In the genomic region with DNA sequence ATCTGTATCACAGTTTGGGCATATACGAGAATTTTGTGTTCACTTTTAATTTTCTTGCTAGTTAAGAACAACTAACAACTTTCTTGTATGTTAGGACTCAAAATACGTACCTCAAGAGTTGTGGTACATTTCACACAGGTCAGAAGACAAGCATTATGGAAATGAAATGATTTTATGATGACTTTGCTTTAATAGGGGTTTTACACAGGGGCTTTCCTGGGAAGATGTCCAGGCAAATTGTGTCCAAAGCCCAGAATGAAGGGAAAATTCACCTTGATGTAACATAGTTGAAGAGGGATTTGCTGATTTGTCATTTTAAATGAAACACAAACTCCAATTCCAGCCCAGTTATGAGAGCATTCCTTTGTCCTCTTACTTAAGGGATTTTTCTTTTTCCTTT, we compare ENCODE assay signal across 25 cellular contexts.
"Had no signal": no experiment of that assay in that cellular context is flagged by ENCODE, and none has a peak within 500 bp of the region (broad histone marks: within the 10 kb centered on the region; RNA-seq: fewer than 3 reads in every experiment).

No MANE protein-coding gene starts in this region.

- H3K36me3 ChIP-seq: brain microvascular endothelial cell, heart left ventricle, lower lobe of right lung, ovary, sigmoid colon, upper lobe of right lung had no signal

- H3K9me3 ChIP-seq: heart left ventricle, lower lobe of right lung, mucosa of descending colon, ovary, sigmoid colon, upper lobe of right lung had no signal

- DNase-seq: activated CD4-positive, alpha-beta T cell treated with anti-CD3 and anti-CD28 coated beads for 36 hours; activated CD4-positive, CD25-positive, alpha-beta regulatory T cell; activated effector memory CD4-positive, alpha-beta T cell treated with Interleukin-2 at 50 U/mL for 16 hours; activated naive CD4-positive, alpha-beta T cell treated with anti-CD3 and anti-CD28 coated beads, Interleukin-2, amount 10 ng/mL, durations not matched to agents 7 days and 5 days; activated naive CD8-positive, alpha-beta T cell treated with anti-CD3 and anti-CD28 coated beads, Interleukin-2, amount 10 ng/mL, durations not matched to agents 7 days and 5 days; amniotic stem cell; brain microvascular endothelial cell; cortex of kidney; effector memory CD8-positive, alpha-beta T cell; heart left ventricle; lower lobe of right lung; mucosa of descending colon; ovary; retina; sigmoid colon; small intestine; stimulated activated CD4-positive, alpha-beta T cell treated with anti-CD3 and anti-CD28 coated beads, Interleukin-1b, Interleukin-23, amount 100 ng/mL, for 48 hours; stimulated activated CD4-positive, alpha-beta T cell treated with anti-CD3 and anti-CD28 coated beads, Interleukin-4, amount 100 ng/mL, for 4 hours; stimulated activated CD8-positive, alpha-beta memory T cell treated with anti-CD3 and anti-CD28 coated beads, Interleukin-4, amount 100 ng/mL, for 48 hours; stimulated activated naive CD8-positive, alpha-beta T cell treated with anti-CD3 and anti-CD28 coated beads, Interleukin-15, amount 100 ng/mL, for 72 hours; substantia nigra; T-helper 1 cell; upper lobe of right lung had no signal

- FAIRE-seq: endothelial cell of umbilical vein, small intestine had no signal

- H3K27me3 ChIP-seq: brain microvascular endothelial cell, heart left ventricle, ovary, sigmoid colon, upper lobe of right lung had no signal

- H3K4me1 ChIP-seq: lower lobe of right lung, upper lobe of right lung had no signal

- H3K4me3 ChIP-seq: mucosa of descending colon, ovary had no signal

- H3K27ac ChIP-seq: brain microvascular endothelial cell, heart left ventricle, lower lobe of right lung, ovary, upper lobe of right lung had no signal

- ATAC-seq: activated CD4-positive, alpha-beta T cell treated with anti-CD3 and anti-CD28 coated beads for 36 hours; effector memory CD8-positive, alpha-beta T cell; heart left ventricle; lower lobe of right lung; mucosa of descending colon; stimulated activated memory B cell treated with anti-CD40 and anti-IgM and Interleukin-4, amounts not matched to agents 10 μg/mL and 1 μg/mL and 100 μg/mL, for 72 hours; stimulated activated naive CD8-positive, alpha-beta T cell treated with anti-CD3 and anti-CD28 coated beads, Interleukin-15, amount 100 ng/mL, for 72 hours; upper lobe of right lung had no signal
